ENCODE assay signal across 1 cellular context in genomic region chr5:10563940-10564837, GRCh38.
TF ChIP-seq lines count a peak whose summit lies in the region.

Gene ANKRD33B (plus strand): TSS chr5:10564070. CDS start chr5:10564468, 398 bp downstream.

TF ChIP-seq in HEK293, 187 proteins besides CTCF, POLR2A, EP300 and RAD21 (continued from another document and continues in another):
- TF ChIP-seq ZNF639 (tag by site-specific recombination; IDR thresholded peaks at IDR 0.05) (no peak), ZNF404 (tag by site-specific recombination; IDR thresholded peaks at IDR 0.05) (no peak), ZNF629 (tag by site-specific recombination; IDR thresholded peaks at IDR 0.05) (no peak), ZNF707 (tag by site-specific recombination; IDR thresholded peaks at IDR 0.05) (no peak), ZNF248 (tag by site-specific recombination; IDR thresholded peaks at IDR 0.05) (no peak), ZNF518A (tag by site-specific recombination; conservative IDR thresholded peaks at IDR 0.05; ENCODE audit: low read depth) (no peak), ZNF837 (tag by site-specific recombination; IDR thresholded peaks at IDR 0.05) (no peak), ZNF792 (tag by site-specific recombination; IDR thresholded peaks at IDR 0.05) (no peak), ZNF701 (tag by site-specific recombination; IDR thresholded peaks at IDR 0.05) (no peak), ZNF791 (tag by site-specific recombination; IDR thresholded peaks at IDR 0.05) (no peak), ZNF211 (tag by site-specific recombination; IDR thresholded peaks at IDR 0.05; ENCODE audit: low read depth) (no peak), ZNF76 (tag by site-specific recombination; IDR thresholded peaks at IDR 0.05; ENCODE audit: borderline replicate concordance, low read depth) (no peak), ZNF121 (tag by site-specific recombination; IDR thresholded peaks at IDR 0.05) (no peak), ZNF510 (tag by site-specific recombination; IDR thresholded peaks at IDR 0.05; ENCODE audit: insufficient replicate concordance) (no peak), ZNF777 (tag by site-specific recombination; IDR thresholded peaks at IDR 0.05; ENCODE audit: borderline replicate concordance) (no peak; the same call in 1 of the 2 replicates), ZNF423 (tag by site-specific recombination; IDR thresholded peaks at IDR 0.05) (peak; percentile 36; the same call in 1 of the 2 replicates), ZNF138 (tag by site-specific recombination; IDR thresholded peaks at IDR 0.05; ENCODE audit: borderline replicate concordance) (no peak), ZBTB44 (tag by site-specific recombination; IDR thresholded peaks at IDR 0.05) (no peak), ZNF335 (tag by site-specific recombination; conservative IDR thresholded peaks at IDR 0.05) (peak; percentile 94), ZNF549 (tag by site-specific recombination; IDR thresholded peaks at IDR 0.05) (no peak; the same call in 1 of the 2 replicates), ZNF692 (tag by site-specific recombination; IDR thresholded peaks at IDR 0.05) (peak; percentile 37; the same call in 1 of the 2 replicates), ZNF37A (tag by site-specific recombination; IDR thresholded peaks at IDR 0.05) (no peak), ZNF362 (tag by site-specific recombination; IDR thresholded peaks at IDR 0.05) (no peak), ZNF221 (tag by site-specific recombination; IDR thresholded peaks at IDR 0.05; ENCODE audit: borderline replicate concordance) (no peak), TSHZ1 (tag by site-specific recombination; IDR thresholded peaks at IDR 0.05; ENCODE audit: borderline replicate concordance) (no peak), ZBTB17 (tag by site-specific recombination; IDR thresholded peaks at IDR 0.05) (no peak), ZNF555 (tag by site-specific recombination; conservative IDR thresholded peaks at IDR 0.05) (no peak), SP3 (tag by site-specific recombination; IDR thresholded peaks at IDR 0.05) (peak; percentile 89), ZNF521 (tag by site-specific recombination; IDR thresholded peaks at IDR 0.05) (no peak), HOXA7 (CRISPR knock-in tag; IDR thresholded peaks at IDR 0.05; ENCODE audit: borderline replicate concordance) (no peak), PRDM1 (tag by site-specific recombination; IDR thresholded peaks at IDR 0.05) (no peak), ZNF596 (tag by site-specific recombination; IDR thresholded peaks at IDR 0.05) (no peak), PRDM6 (tag by site-specific recombination; IDR thresholded peaks at IDR 0.05) (no peak), KLF1 (tag by site-specific recombination; IDR thresholded peaks at IDR 0.05) (peak; percentile 95), ELK4 (IDR thresholded peaks at IDR 0.05; ENCODE audit: borderline replicate concordance, low read depth, low read length) (no peak), ZBTB26 (tag by site-specific recombination; optimal IDR thresholded peaks at IDR 0.05) (peak; percentile 93), INSM2 (tag by site-specific recombination; IDR thresholded peaks at IDR 0.05) (no peak), ZNF394 (tag by site-specific recombination; IDR thresholded peaks at IDR 0.05; ENCODE audit: borderline replicate concordance) (no peak; the same call in 1 of the 2 replicates), RBAK (tag by site-specific recombination; IDR thresholded peaks at IDR 0.05) (no peak), ZNF658 (tag by site-specific recombination; IDR thresholded peaks at IDR 0.05) (no peak), ZNF664 (tag by site-specific recombination; IDR thresholded peaks at IDR 0.05) (no peak), ZNF157 (tag by site-specific recombination; IDR thresholded peaks at IDR 0.05) (no peak), ZNF670 (tag by site-specific recombination; IDR thresholded peaks at IDR 0.05; ENCODE audit: low read depth) (no peak)
